ENCODE assay signal across 7 cellular contexts in the genomic region with DNA sequence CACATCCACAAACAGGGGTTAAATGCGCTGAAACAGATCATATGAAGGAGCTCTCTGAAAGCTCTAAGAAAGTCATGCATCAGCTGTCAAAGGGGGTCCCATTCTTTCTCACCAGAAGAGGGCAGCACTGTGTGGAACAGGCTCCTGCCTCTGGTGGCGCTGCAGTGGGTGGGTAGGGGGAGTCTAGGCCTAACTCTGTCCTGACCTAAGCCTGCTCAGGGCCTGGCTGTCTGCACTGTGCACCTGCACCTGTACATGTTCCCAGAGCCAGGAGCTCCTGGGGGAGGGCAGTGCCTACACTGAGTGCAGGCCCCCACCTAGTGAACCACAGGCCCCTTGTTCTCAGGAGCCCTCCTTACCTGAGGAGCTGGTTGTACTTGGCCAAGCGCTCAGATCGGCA. TPM values are rescaled to one million over a fixed set of nuclear protein-coding genes. Genes with fewer than 3 reads are reported as not detected.
A peak's percentile ranks its signal among the peaks of the same experiment; 100 is the strongest.
DNase-seq lines count a peak whose midpoint lies in the region; ATAC-seq and TF ChIP-seq lines count a peak whose summit lies in the region.

No MANE protein-coding gene starts in this region.

- TF ChIP-seq CTCF in kidney epithelial cell (IDR thresholded peaks at IDR 0.05; ENCODE audit: insufficient read depth, low read length, poor library complexity, severe bottlenecking): peak; percentile 68

- no peaks in the 10 kb centered on the region for H3K27me3 Mint-ChIP-seq in activated T-helper 2 cell treated with anti-CD3 and anti-CD28 coated beads, Interferon-gamma antibody, Interleukin-2, Interleukin-4, amounts not matched to agents 10 μg/mL and 5 μg/mL and 100 μg/mL, durations not matched to agents 14 hours and 24 hours and 36 hours (ENCODE audit: low read depth)

- no peak overlapping the region for H3K4me3 Mint-ChIP-seq in activated T-helper 2 cell treated with anti-CD3 and anti-CD28 coated beads, Interferon-gamma antibody, Interleukin-2, Interleukin-4, amounts not matched to agents 10 μg/mL and 5 μg/mL and 100 μg/mL, durations not matched to agents 14 hours and 24 hours and 36 hours (ENCODE audit: low read depth)

- no peaks in the 10 kb centered on the region for H3K9me3 Mint-ChIP-seq in activated T-helper 2 cell treated with anti-CD3 and anti-CD28 coated beads, Interferon-gamma antibody, Interleukin-2, Interleukin-4, amounts not matched to agents 10 μg/mL and 5 μg/mL and 100 μg/mL, durations not matched to agents 14 hours and 24 hours and 36 hours

- intact Hi-C loops in activated T-helper 2 cell treated with anti-CD3 and anti-CD28 coated beads, Interferon-gamma antibody, Interleukin-2, Interleukin-4, amounts not matched to agents 10 μg/mL and 5 μg/mL and 100 μg/mL, durations not matched to agents 14 hours and 24 hours and 36 hours (cut with micrococcal nuclease): loop anchor here (5.0 kb wide), 1 partner anchor 40 kb away; no protein-coding TSS in a partner anchor

- no peak for ATAC-seq in HG02610 (IDR thresholded peaks at IDR 0.05; ENCODE audit: unreplicated experiment)
- ATAC-seq in HG02973 (IDR thresholded peaks at IDR 0.05; ENCODE audit: unreplicated experiment): no peak

- DNase-seq in ELR (ENCODE audit: low read depth) (peak; percentile 58), Kasumi-1 (lab: John Stamatoyannopoulos, UW) (peak; percentile 33 to 56), kidney epithelial cell (ENCODE audit: low read depth) (no peak), hippocampal formation (lab: John Stamatoyannopoulos, UW) (no peak)
- DNase-seq in activated T-helper 2 cell treated with anti-CD3 and anti-CD28 coated beads, Interferon-gamma antibody, Interleukin-2, Interleukin-4, amounts not matched to agents 10 μg/mL and 5 μg/mL and 100 μg/mL, durations not matched to agents 14 hours and 24 hours and 36 hours (ENCODE audit: low spot score): no peak

- peaks cover 15% of the 10 kb centered on the region for H3K36me3 ChIP-seq in kidney epithelial cell (ENCODE audit: control insufficient read depth, insufficient read depth, low read length)

- peaks cover 44% of the 10 kb centered on the region for H3K4me1 Mint-ChIP-seq in activated T-helper 2 cell treated with anti-CD3 and anti-CD28 coated beads, Interferon-gamma antibody, Interleukin-2, Interleukin-4, amounts not matched to agents 10 μg/mL and 5 μg/mL and 100 μg/mL, durations not matched to agents 14 hours and 24 hours and 36 hours (ENCODE audit: low read depth)

- H3K4me3 ChIP-seq in kidney epithelial cell (ENCODE audit: low read depth, low read length): no peak overlapping the region

- H3K27me3 ChIP-seq in kidney epithelial cell (ENCODE audit: control insufficient read depth, insufficient read depth, low read length): no peaks in the 10 kb centered on the region

- peak overlapping the region; percentile 9 for H3K27ac Mint-ChIP-seq in activated T-helper 2 cell treated with anti-CD3 and anti-CD28 coated beads, Interferon-gamma antibody, Interleukin-2, Interleukin-4, amounts not matched to agents 10 μg/mL and 5 μg/mL and 100 μg/mL, durations not matched to agents 14 hours and 24 hours and 36 hours

- H3K36me3 Mint-ChIP-seq in activated T-helper 2 cell treated with anti-CD3 and anti-CD28 coated beads, Interferon-gamma antibody, Interleukin-2, Interleukin-4, amounts not matched to agents 10 μg/mL and 5 μg/mL and 100 μg/mL, durations not matched to agents 14 hours and 24 hours and 36 hours (ENCODE audit: low read depth): peaks cover 96% of the 10 kb centered on the region

RNA-seq across cellular contexts. Expression of gene ENO1, which starts 16.0 kb away (rescaled TPM):
- total RNA-seq in activated T-helper 2 cell treated with anti-CD3 and anti-CD28 coated beads, Interferon-gamma antibody, Interleukin-2, Interleukin-4, amounts not matched to agents 10 μg/mL and 5 μg/mL and 100 μg/mL, durations not matched to agents 14 hours and 24 hours and 36 hours: 3,630 and 3,637 TPM in 2 replicates
- total RNA-seq in kidney epithelial cell: 1,235 and 1,336 TPM in 2 replicates

RNA-seq across cellular contexts. Expression of gene RERE, which starts 45.1 kb away (rescaled TPM):
- 139 and 154 TPM in 2 replicates for total RNA-seq in activated T-helper 2 cell treated with anti-CD3 and anti-CD28 coated beads, Interferon-gamma antibody, Interleukin-2, Interleukin-4, amounts not matched to agents 10 μg/mL and 5 μg/mL and 100 μg/mL, durations not matched to agents 14 hours and 24 hours and 36 hours
- total RNA-seq in kidney epithelial cell: 33.3 and 47.5 TPM in 2 replicates

Comparison
In these comparisons a context has a peak if more than half of its experiments do, and no peak if none do; other contexts are left out.
1. DNase-seq: peak in ELR (single experiment) and Kasumi-1 (2 of 2); none in activated T-helper 2 cell treated with anti-CD3 and anti-CD28 coated beads, Interferon-gamma antibody, Interleukin-2, Interleukin-4, amounts not matched to agents 10 μg/mL and 5 μg/mL and 100 μg/mL, durations not matched to agents 14 hours and 24 hours and 36 hours (single experiment), kidney epithelial cell (single experiment) and hippocampal formation (0 of 2).